ENCODE assay signal across 19 cellular contexts in the genomic region with DNA sequence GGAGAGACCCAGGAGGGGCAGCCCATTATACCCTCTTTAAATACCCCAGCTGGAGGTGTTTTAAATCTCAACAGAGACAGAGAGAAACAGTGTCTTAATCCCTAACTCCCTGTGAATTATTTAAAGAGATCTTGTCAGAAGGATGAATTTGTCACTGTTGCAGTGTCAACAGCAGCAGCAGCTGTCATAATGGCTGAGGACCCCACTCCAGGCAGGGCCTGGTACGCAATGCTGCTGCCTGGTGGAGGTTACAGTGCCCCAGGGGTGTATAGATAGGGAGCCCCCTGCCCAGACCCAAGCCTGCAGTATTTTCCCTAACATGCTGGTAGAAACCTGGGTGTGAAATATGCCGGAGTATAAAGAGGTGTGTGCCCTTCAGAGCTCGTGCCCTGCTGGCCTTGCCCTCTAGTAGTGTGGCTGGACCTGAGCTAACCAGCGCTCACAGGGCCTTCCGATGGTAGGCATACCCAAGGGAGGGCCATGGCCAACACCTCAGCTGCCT.
"Had no signal": no experiment of that assay in that cellular context is flagged by ENCODE, and none has a peak within 500 bp of the region (broad histone marks: within the 10 kb centered on the region; RNA-seq: fewer than 3 reads in every experiment).

No MANE protein-coding gene starts in this region.

- H2AFZ ChIP-seq: parathyroid adenoma had no signal

- H3K79me2 ChIP-seq: parathyroid adenoma had no signal

- H3K9ac ChIP-seq: parathyroid adenoma had no signal

- ATAC-seq: left lobe of liver; lower lobe of right lung; naive thymus-derived CD4-positive, alpha-beta T cell had no signal

- H3K4me1 ChIP-seq: colonic mucosa, lower lobe of right lung, parathyroid adenoma, thyroid gland had no signal

- H3K27ac ChIP-seq: colonic mucosa, lower lobe of right lung, neutrophil, parathyroid adenoma, thyroid gland had no signal

- H3K27me3 ChIP-seq: colonic mucosa, neutrophil, thyroid gland had no signal

- H3K36me3 ChIP-seq: colonic mucosa, lower lobe of right lung, neutrophil, thyroid gland had no signal

- H3K9me3 ChIP-seq: colonic mucosa, lower lobe of right lung, neutrophil, thyroid gland had no signal

- DNase-seq: activated CD4-positive, alpha-beta T cell treated with anti-CD3 and anti-CD28 coated beads for 4 hours; activated CD4-positive, alpha-beta T cell treated with anti-CD3 and anti-CD28 coated beads, Interleukin-2, amount 50 U/mL, for 48 hours; activated CD4-positive, CD25-positive, alpha-beta regulatory T cell; activated CD8-positive, alpha-beta memory T cell treated with anti-CD3 and anti-CD28 coated beads, Interleukin-2, amount 50 U/mL, for 48 hours; activated naive CD4-positive, alpha-beta T cell treated with Interleukin-2 at 50 U/mL for 16 hours; activated naive CD8-positive, alpha-beta T cell treated with anti-CD3 and anti-CD28 coated beads, Interleukin-2, amount 10 ng/mL, durations not matched to agents 7 days and 5 days; activated T-cell treated with anti-CD3 and anti-CD28 coated beads, Interleukin-2, amount 50 U/mL, for 48 hours; amniotic stem cell; colonic mucosa; immature natural killer cell; lower lobe of right lung; naive thymus-derived CD4-positive, alpha-beta T cell; stimulated activated CD4-positive, alpha-beta T cell treated with anti-CD3 and anti-CD28 coated beads, Interleukin-12 subunit alpha, Interleukin-12 subunit beta, amount 100 ng/mL, for 4 hours; stimulated activated CD4-positive, alpha-beta T cell treated with anti-CD3 and anti-CD28 coated beads, Interleukin-4, amount 100 ng/mL, for 4 hours; T-helper 9 cell had no signal

- H3K4me3 ChIP-seq: colonic mucosa, lower lobe of right lung, thyroid gland had no signal
